ENCODE assay signal across 26 cellular contexts in genomic region chr3:11736136-11736833, GRCh38.
"Had no signal": no experiment of that assay in that cellular context is flagged by ENCODE, and none has a peak within 500 bp of the region (broad histone marks: within the 10 kb centered on the region; RNA-seq: fewer than 3 reads in every experiment).

No MANE protein-coding gene starts in this region.

- H3K9me3 Mint-ChIP-seq: activated naive CD8-positive, alpha-beta T cell treated with anti-CD3 and anti-CD28 coated beads, Interleukin-2, amount 10 ng/mL, durations not matched to agents 7 days and 5 days; effector memory CD8-positive, alpha-beta T cell; nephron progenitor cell; stimulated activated effector memory CD8-positive, alpha-beta T cell treated with anti-CD3 and anti-CD28 coated beads, Interleukin-12 subunit alpha, Interleukin-12 subunit beta, amount 100 ng/mL, for 72 hours; stimulated activated naive CD8-positive, alpha-beta T cell treated with anti-CD3 and anti-CD28 coated beads, Interleukin-15, amount 100 ng/mL, for 72 hours had no signal

- H3K27ac Mint-ChIP-seq: activated naive CD8-positive, alpha-beta T cell treated with anti-CD3 and anti-CD28 coated beads, Interleukin-2, amount 10 ng/mL, durations not matched to agents 7 days and 5 days; effector memory CD8-positive, alpha-beta T cell; nephron progenitor cell; stimulated activated effector memory CD8-positive, alpha-beta T cell treated with anti-CD3 and anti-CD28 coated beads, Interleukin-12 subunit alpha, Interleukin-12 subunit beta, amount 100 ng/mL, for 72 hours had no signal

- H3K4me1 ChIP-seq: colonic mucosa, esophagus squamous epithelium, heart right ventricle, tibial artery had no signal

- H3K4me3 Mint-ChIP-seq: activated naive CD8-positive, alpha-beta T cell treated with anti-CD3 and anti-CD28 coated beads, Interleukin-2, amount 10 ng/mL, durations not matched to agents 7 days and 5 days; effector memory CD8-positive, alpha-beta T cell; stimulated activated effector memory CD8-positive, alpha-beta T cell treated with anti-CD3 and anti-CD28 coated beads, Interleukin-12 subunit alpha, Interleukin-12 subunit beta, amount 100 ng/mL, for 72 hours; stimulated activated naive CD8-positive, alpha-beta T cell treated with anti-CD3 and anti-CD28 coated beads, Interleukin-15, amount 100 ng/mL, for 72 hours had no signal

- DNase-seq: activated CD4-positive, alpha-beta T cell treated with anti-CD3 and anti-CD28 coated beads for 4 hours; activated CD4-positive, alpha-beta T cell treated with anti-CD3 and anti-CD28 coated beads, Interleukin-2, amount 50 U/mL, for 48 hours; activated CD4-positive, CD25-positive, alpha-beta regulatory T cell; activated CD8-positive, alpha-beta memory T cell treated with anti-CD3 and anti-CD28 coated beads, Interleukin-2, amount 50 U/mL, for 48 hours; activated naive CD4-positive, alpha-beta T cell treated with Interleukin-2 at 50 U/mL for 16 hours; activated naive CD8-positive, alpha-beta T cell treated with anti-CD3 and anti-CD28 coated beads, Interleukin-2, amount 10 ng/mL, durations not matched to agents 7 days and 5 days; activated T-cell treated with anti-CD3 and anti-CD28 coated beads, Interleukin-2, amount 50 U/mL, for 48 hours; amygdala; dorsolateral prefrontal cortex; effector memory CD8-positive, alpha-beta T cell; esophagus squamous epithelium; heart right ventricle; islet precursor cell; left cardiac atrium; mesenchymal stem cell; nephron progenitor cell; nucleus accumbens; posterior cingulate gyrus; small intestine; stimulated activated CD4-positive, alpha-beta T cell treated with anti-CD3 and anti-CD28 coated beads, Interleukin-2, amount 100 ng/mL, for 24 hours; stimulated activated naive CD8-positive, alpha-beta T cell treated with anti-CD3 and anti-CD28 coated beads, Interleukin-15, amount 100 ng/mL, for 72 hours; tibial artery had no signal

- H3K27ac ChIP-seq: colonic mucosa, dorsolateral prefrontal cortex, esophagus squamous epithelium, heart right ventricle, tibial artery had no signal

- H3K4me1 Mint-ChIP-seq: stimulated activated naive CD8-positive, alpha-beta T cell treated with anti-CD3 and anti-CD28 coated beads, Interleukin-15, amount 100 ng/mL, for 72 hours had no signal

- ATAC-seq: effector memory CD8-positive, alpha-beta T cell; heart right ventricle; left cardiac atrium; sciatic nerve; stimulated activated effector memory CD8-positive, alpha-beta T cell treated with anti-CD3 and anti-CD28 coated beads, Interleukin-12 subunit alpha, Interleukin-12 subunit beta, amount 100 ng/mL, for 72 hours; stimulated activated naive CD8-positive, alpha-beta T cell treated with anti-CD3 and anti-CD28 coated beads, Interleukin-15, amount 100 ng/mL, for 72 hours had no signal

- H3K27me3 Mint-ChIP-seq: activated naive CD8-positive, alpha-beta T cell treated with anti-CD3 and anti-CD28 coated beads, Interleukin-2, amount 10 ng/mL, durations not matched to agents 7 days and 5 days had no signal

- H3K36me3 ChIP-seq: colonic mucosa, esophagus squamous epithelium, heart right ventricle, tibial artery had no signal

- H3K4me3 ChIP-seq: colonic mucosa, dorsolateral prefrontal cortex, esophagus squamous epithelium, heart right ventricle, mucosa of descending colon, tibial artery had no signal

- H3K27me3 ChIP-seq: colonic mucosa, dorsolateral prefrontal cortex, esophagus squamous epithelium, heart right ventricle, tibial artery had no signal

- H3K36me3 Mint-ChIP-seq: activated naive CD8-positive, alpha-beta T cell treated with anti-CD3 and anti-CD28 coated beads, Interleukin-2, amount 10 ng/mL, durations not matched to agents 7 days and 5 days; stimulated activated effector memory CD8-positive, alpha-beta T cell treated with anti-CD3 and anti-CD28 coated beads, Interleukin-12 subunit alpha, Interleukin-12 subunit beta, amount 100 ng/mL, for 72 hours had no signal

- H3K9me3 ChIP-seq: colonic mucosa, esophagus squamous epithelium, heart right ventricle, mucosa of descending colon, tibial artery had no signal
